Comparison of ENCODE assay signal across 15 cellular contexts in the genomic region with DNA sequence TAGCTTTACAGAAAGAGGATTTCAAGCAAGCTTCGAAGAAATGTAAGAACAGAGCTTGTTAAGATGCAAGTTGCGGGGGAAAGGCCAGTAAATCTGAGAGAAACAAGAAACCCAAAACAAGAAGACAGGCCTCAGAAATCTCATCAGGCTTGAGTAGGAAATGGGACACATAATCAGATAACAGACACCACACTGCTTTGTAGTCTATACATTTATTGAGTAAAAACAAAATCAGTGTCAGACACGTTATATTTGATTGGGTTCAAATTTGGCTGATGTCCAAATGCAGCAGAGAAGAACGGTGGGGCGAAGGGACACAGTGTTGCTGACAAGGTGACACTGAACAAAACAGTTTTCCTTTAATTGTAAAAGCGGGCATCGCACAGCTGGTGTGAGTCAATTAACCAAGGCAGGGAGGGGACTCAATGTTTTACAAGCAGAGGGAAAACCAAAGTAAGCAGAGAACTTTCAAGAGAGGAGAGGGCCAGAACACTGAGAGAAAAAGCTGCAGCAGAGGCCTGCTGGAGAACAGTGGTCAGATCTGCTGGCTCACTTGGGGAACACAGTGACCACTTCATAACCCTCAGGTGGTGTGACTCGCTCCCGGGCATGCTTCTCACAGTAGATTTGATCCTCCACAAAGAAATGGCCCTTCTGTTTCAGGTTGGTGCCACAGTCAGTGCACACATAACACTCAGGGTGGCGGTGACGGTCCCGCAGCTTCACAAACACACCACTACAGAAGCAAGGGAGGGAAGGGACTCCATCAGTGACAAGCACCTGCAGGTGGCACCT. TPM values are rescaled to one million over a fixed set of nuclear protein-coding genes. Genes with fewer than 3 reads are reported as not detected.
DNase-seq lines count a peak whose midpoint lies in the region; ATAC-seq, FAIRE-seq and TF ChIP-seq lines count a peak whose summit lies in the region.
"Had no signal": no experiment of that assay in that cellular context is flagged by ENCODE, and none has a peak within 500 bp of the region (broad histone marks: within the 10 kb centered on the region; RNA-seq: fewer than 3 reads in every experiment).

No MANE protein-coding gene starts in this region.

- no peaks in the 10 kb centered on the region for H3K9me3 ChIP-seq in K562 (replicated peaks; ENCODE audit: control insufficient read depth, insufficient read depth, low read depth, low read length)

- WGBS in K562 (ENCODE audit: insufficient coverage, low coverage, missing lambda C conversion rate): 79% methylated on average over 11 of the region's 12 CpGs

- DNase-seq in activated T-cell treated with anti-CD3 and anti-CD28 coated beads, Interleukin-2, amount 50 U/mL, for 24 hours: no peak
- DNase-seq in activated T-cell treated with anti-CD3 and anti-CD28 coated beads, Interleukin-2, amount 50 U/mL, for 1 hour: no peak
- DNase-seq in NCI-H510A treated with DMSO at 0.1 percent for 48 hours (lab: John Stamatoyannopoulos, UW) (peak; percentile 58), K562 (ENCODE audit: extremely low read depth in 1 of 4, low spot score in 3 of 4) (no peak), renal cortical epithelial cell (ENCODE audit: low read depth) (peak; percentile 63), NCI-H526 (lab: John Stamatoyannopoulos, UW) (no peak)
- DNase-seq: activated T-cell treated with anti-CD3 and anti-CD28 coated beads for 4 hours, NCI-H1048, NCI-H524, occipital lobe had no signal

- peaks cover 30% of the 10 kb centered on the region for H3K4me1 Mint-ChIP-seq in activated T-cell treated with anti-CD3 and anti-CD28 coated beads, Interleukin-2, amount 50 U/mL, for 24 hours (ENCODE audit: low read depth)

- H3K9me1 ChIP-seq in K562 (ENCODE audit: control insufficient read depth, insufficient read depth, low read length): no peaks in the 10 kb centered on the region

- no peak for TF ChIP-seq POLR2A in K562 (conservative IDR thresholded peaks at IDR 0.05)

- H3K27ac ChIP-seq in K562 (ENCODE audit: extremely low read depth, low read depth, low read length): no peak overlapping the region
- H3K27ac ChIP-seq: hepatocyte, VCaP had no signal

- CTCF ChIA-PET in K562 (lab: Yijun Ruan, JAX; ENCODE audit: low intra/inter-chr PET ratio): no interaction called here

- in situ Hi-C loops in K562 (cut with MboI): loop anchor here (10.0 kb wide), 1 partner anchor 103 kb away; no protein-coding TSS in a partner anchor

- no peak overlapping the region for H3K4me3 ChIP-seq in K562
- H3K4me3 ChIP-seq: hepatocyte had no signal

- intact Hi-C loops in K562 (cut with micrococcal nuclease): no loop called here

- no peaks in the 10 kb centered on the region for H4K20me1 ChIP-seq in K562 (replicated peaks; ENCODE audit: control insufficient read depth, insufficient read depth, low read length)

- H2AFZ ChIP-seq in K562 (ENCODE audit: low read depth, low read length): no peak overlapping the region
- H2AFZ ChIP-seq: hepatocyte had no signal

- H3K79me2 ChIP-seq in K562 (ENCODE audit: control insufficient read depth, insufficient read depth, low read length): no peaks in the 10 kb centered on the region

- H3K27me3 Mint-ChIP-seq in activated T-cell treated with anti-CD3 and anti-CD28 coated beads, Interleukin-2, amount 50 U/mL, for 24 hours: peaks cover 28% of the 10 kb centered on the region
- H3K27me3 Mint-ChIP-seq: brain had no signal

- H3K9me3 Mint-ChIP-seq in activated T-cell treated with anti-CD3 and anti-CD28 coated beads, Interleukin-2, amount 50 U/mL, for 24 hours: no peaks in the 10 kb centered on the region

- ATAC-seq in K562 (no peak), HG03196 (IDR thresholded peaks at IDR 0.05; ENCODE audit: unreplicated experiment) (no peak), GM21367 (IDR thresholded peaks at IDR 0.05; ENCODE audit: unreplicated experiment) (no peak)

- no peaks in the 10 kb centered on the region for H3K36me3 Mint-ChIP-seq in activated T-cell treated with anti-CD3 and anti-CD28 coated beads, Interleukin-2, amount 50 U/mL, for 24 hours (ENCODE audit: low read depth)
- H3K36me3 Mint-ChIP-seq: brain had no signal

- H3K4me3 Mint-ChIP-seq in activated T-cell treated with anti-CD3 and anti-CD28 coated beads, Interleukin-2, amount 50 U/mL, for 24 hours: no peak overlapping the region
- H3K4me3 Mint-ChIP-seq: brain had no signal

- POLR2A ChIA-PET in K562 (lab: Yijun Ruan, JAX): interaction anchor here (0.6 kb wide), 1 partner anchor 794 kb away, joined by 3 read pairs; no protein-coding TSS in a partner anchor

- no peak for TF ChIP-seq EP300 in K562 (IDR thresholded peaks at IDR 0.05; ENCODE audit: low read length)

- H3K36me3 ChIP-seq in K562 (ENCODE audit: control insufficient read depth, insufficient read depth, low read length): peaks cover 43% of the 10 kb centered on the region; the same call in 2 of the 3 replicates

- BruUV-seq in K562 (replicated peaks; lab: Mats Ljungman, UMichigan): TSS peak; percentile 82

- peak overlapping the region; percentile 96 for H3K27ac Mint-ChIP-seq in activated T-cell treated with anti-CD3 and anti-CD28 coated beads, Interleukin-2, amount 50 U/mL, for 24 hours

- no peak overlapping the region for H3K4me2 ChIP-seq in K562 (ENCODE audit: insufficient read depth, low read length)
- H3K4me2 ChIP-seq: hepatocyte had no signal

- no peak for TF ChIP-seq RAD21 in K562 (CRISPR knock-in tag; conservative IDR thresholded peaks at IDR 0.05 in 1 of 2, IDR thresholded peaks at IDR 0.05 in 1 of 2)

- no peak overlapping the region for H3K9ac ChIP-seq in K562 (ENCODE audit: insufficient read depth in 1 of 2, low read depth in 2 of 2, low read length in 2 of 2)

- no peak for FAIRE-seq in K562 (lab: Jason Lieb, UNC)

- no peak for TF ChIP-seq CTCF in K562 (IDR thresholded peaks at IDR 0.05 in 2 of 3, conservative IDR thresholded peaks at IDR 0.05 in 1 of 3; ENCODE audit: insufficient read depth in 2 of 3, low read depth in 1 of 3, low read length in 3 of 3)

- no peaks in the 10 kb centered on the region for H3K4me1 ChIP-seq in K562 (replicated peaks in 1 of 2; ENCODE audit: control insufficient read depth in 2 of 2, insufficient read depth in 2 of 2, low read length in 2 of 2)

- H3K27me3 ChIP-seq in K562 (ENCODE audit: control insufficient read depth in 2 of 2, insufficient read depth in 2 of 2, low read length in 2 of 2): no peaks in the 10 kb centered on the region
- H3K27me3 ChIP-seq: hepatocyte had no signal

TF ChIP-seq in K562, 482 proteins besides CTCF, POLR2A, EP300 and RAD21:
- TF ChIP-seq, protein P1, sequence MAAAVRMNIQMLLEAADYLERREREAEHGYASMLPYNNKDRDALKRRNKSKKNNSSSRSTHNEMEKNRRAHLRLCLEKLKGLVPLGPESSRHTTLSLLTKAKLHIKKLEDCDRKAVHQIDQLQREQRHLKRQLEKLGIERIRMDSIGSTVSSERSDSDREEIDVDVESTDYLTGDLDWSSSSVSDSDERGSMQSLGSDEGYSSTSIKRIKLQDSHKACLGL (CRISPR knock-in tag; IDR thresholded peaks at IDR 0.05; ENCODE audit: borderline replicate concordance, poor library complexity, severe bottlenecking): no peak
- TF ChIP-seq NFIC (IDR thresholded peaks at IDR 0.05): peak; percentile 29; the same call in 1 of the 2 replicates

RNA-seq across cellular contexts. Expression of a gene that starts 43.5 kb away (rescaled TPM):
- not detected in 2 replicates for total RNA-seq in K562 (2011; cell fraction: chromatin; rRNA removed; ENCODE audit: low replicate concordance)
- total RNA-seq in K562 (2011; cell fraction: nucleolus; rRNA removed): not detected in 2 replicates
- not detected in 2 replicates for total RNA-seq in K562 (2011; cell fraction: nucleoplasm; rRNA removed)
- total RNA-seq in K562 (2014; rRNA removed): not detected in 2 replicates
- total RNA-seq in K562 (2014; rRNA removed; fragmentation: Illumina TruSeq; extraction: Trizol): not detected in 2 replicates
- total RNA-seq in K562 (2015; rRNA removed; fragmentation: Illumina TruSeq; extraction: Trizol): not detected in 2 replicates
- not detected in 2 replicates for total RNA-seq in K562 (2021)
- polyA plus RNA-seq in K562 (2011; rRNA removed): not detected in 2 replicates
- not detected in 2 replicates for polyA plus RNA-seq in K562 (2011; cell fraction: cytosol; rRNA removed)
- not detected in 2 replicates for polyA plus RNA-seq in K562 (2011; cell fraction: nucleus; rRNA removed)
- not detected in 2 replicates for polyA plus RNA-seq in K562 (2012)
- not detected in 2 replicates for polyA plus RNA-seq in K562 (2014; fragmentation: Illumina TruSeq; extraction: Trizol)
- polyA plus RNA-seq in K562 (2014; fragmentation: Nextera tagmentation; extraction: Ambion mirVana): not detected
- polyA plus RNA-seq in K562 (2014; rRNA removed): not detected in 2 replicates
- polyA minus RNA-seq in K562 (2011; rRNA and poly(A)+ RNA removed): not detected in 2 replicates
- polyA minus RNA-seq in K562 (2011; cell fraction: cytosol; rRNA and poly(A)+ RNA removed): not detected in 2 replicates
- not detected in 2 replicates for polyA minus RNA-seq in K562 (2011; cell fraction: nucleus; rRNA and poly(A)+ RNA removed)
- 0.10 TPM in 1 of 2 replicates, not detected in the other for total RNA-seq in renal cortical epithelial cell
- total RNA-seq: hepatocyte, occipital lobe had no signal

RNA-seq across cellular contexts. Expression of a gene that starts 53.2 kb away (rescaled TPM):
- 33.7 and 36.9 TPM in 2 replicates for total RNA-seq in K562 (2011; cell fraction: chromatin; rRNA removed; ENCODE audit: low replicate concordance)
- total RNA-seq in K562 (2011; cell fraction: nucleolus; rRNA removed): 27.2 and 28.5 TPM in 2 replicates
- 37.0 and 40.4 TPM in 2 replicates for total RNA-seq in K562 (2011; cell fraction: nucleoplasm; rRNA removed)
- total RNA-seq in K562 (2014; rRNA removed) (19.8 and 23.9 TPM in 2 replicates), K562 (2014; rRNA removed; fragmentation: Illumina TruSeq; extraction: Trizol) (39.1 and 41.6 TPM in 2 replicates), K562 (2015; rRNA removed; fragmentation: Illumina TruSeq; extraction: Trizol) (29.6 and 32.7 TPM in 2 replicates), K562 (2021) (110 and 116 TPM in 2 replicates), renal cortical epithelial cell (19.4 and 45.8 TPM in 2 replicates)
- polyA plus RNA-seq in K562 (2011; rRNA removed) (47.3 and 71.2 TPM in 2 replicates), K562 (2014; fragmentation: Illumina TruSeq; extraction: Trizol) (128 and 164 TPM in 2 replicates), K562 (2014; fragmentation: Nextera tagmentation; extraction: Ambion mirVana) (10 to 100 TPM; 25.6 to 32.9 TPM), K562 (2014; rRNA removed) (56.5 and 59.1 TPM in 2 replicates)
- 79.5 and 97.2 TPM in 2 replicates for polyA plus RNA-seq in K562 (2011; cell fraction: cytosol; rRNA removed)
- polyA plus RNA-seq in K562 (2011; cell fraction: nucleus; rRNA removed): 42.8 and 45.8 TPM in 2 replicates
- polyA plus RNA-seq in K562 (2012): 144 and 169 TPM in 2 replicates
- polyA minus RNA-seq in K562 (2011; rRNA and poly(A)+ RNA removed): 68.9 and 82.4 TPM in 2 replicates
- 67.6 and 71.5 TPM in 2 replicates for polyA minus RNA-seq in K562 (2011; cell fraction: cytosol; rRNA and poly(A)+ RNA removed)
- 14.0 and 21.2 TPM in 2 replicates for polyA minus RNA-seq in K562 (2011; cell fraction: nucleus; rRNA and poly(A)+ RNA removed)

Comparison
In these comparisons a context has a peak if more than half of its experiments do, and no peak if none do; other contexts are left out.
1. DNase-seq: peak in NCI-H510A treated with DMSO at 0.1 percent for 48 hours (single experiment) and renal cortical epithelial cell (single experiment); none in activated T-cell treated with anti-CD3 and anti-CD28 coated beads, Interleukin-2, amount 50 U/mL, for 24 hours (single experiment), activated T-cell treated with anti-CD3 and anti-CD28 coated beads, Interleukin-2, amount 50 U/mL, for 1 hour (single experiment), K562 (0 of 4) and NCI-H526 (0 of 2).